Comparison of ENCODE assay signal across 8 cellular contexts in the genomic region with DNA sequence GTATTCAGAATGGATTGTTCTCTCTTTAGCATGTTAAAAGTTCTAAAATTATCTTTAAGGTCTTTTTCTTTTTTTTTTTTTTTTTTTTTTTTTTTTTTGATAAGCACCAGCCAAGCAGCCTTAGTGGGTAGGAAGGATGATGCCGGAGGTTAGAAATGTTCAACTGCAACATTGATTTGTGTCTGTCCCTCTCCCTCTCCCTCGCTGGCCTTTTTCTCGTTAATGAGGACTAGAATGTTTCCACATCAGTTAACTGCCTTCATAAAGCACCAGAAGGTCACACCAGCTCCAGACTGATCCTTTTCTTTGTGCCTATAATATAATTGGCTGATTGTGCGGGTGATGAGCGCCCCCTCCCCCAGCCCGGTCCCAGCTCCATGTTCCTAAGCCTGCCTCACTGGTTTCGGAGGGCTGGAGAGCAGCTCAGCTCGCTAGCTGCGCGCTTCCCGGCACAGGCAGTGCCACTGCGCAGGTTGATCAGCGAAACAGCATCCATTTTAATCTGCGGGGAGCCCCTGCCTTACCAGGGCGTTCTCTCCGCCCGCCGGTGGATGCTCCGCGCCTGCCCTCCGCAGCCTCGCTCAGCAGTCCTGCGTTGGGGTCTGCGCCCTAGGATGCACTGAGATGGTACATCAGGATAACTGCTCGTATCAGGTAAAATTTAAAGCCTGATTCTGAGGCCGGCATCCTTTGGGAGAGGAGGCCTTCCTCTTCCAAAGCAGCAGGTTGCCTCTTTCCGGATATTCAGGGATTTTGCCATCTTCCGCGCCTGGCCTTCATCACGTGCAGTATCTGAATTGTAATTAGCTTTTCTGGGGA. TPM values are rescaled to one million over a fixed set of nuclear protein-coding genes. Genes with fewer than 3 reads are reported as not detected.
DNase-seq lines count a peak whose midpoint lies in the region; ATAC-seq, FAIRE-seq and TF ChIP-seq lines count a peak whose summit lies in the region.

A gene (plus strand): TSS at position 301 of the 819 bp plus-strand sequence.

- 48% methylated on average over 30 of the region's 30 CpGs for WGBS in GM12878 (ENCODE audit: insufficient coverage, insufficient replicate concordance, low lambda C conversion rate, missing lambda C conversion rate)

- POLR2A ChIA-PET in GM12878 (lab: Charles Lee): interaction anchor here (0.6 to 0.7 kb wide), 3 partner anchors 20 to 927 kb away, joined by 3 to 7 read pairs (median 4); no protein-coding TSS in a partner anchor
- POLR2A ChIA-PET in PC-3 (lab: Charles Lee; ENCODE audit: unreplicated experiment): interaction anchor here (0.6 kb wide), 1 partner anchor 656 kb away, joined by 6 read pairs; no protein-coding TSS in a partner anchor

- intact Hi-C loops in GM12878 (cut with micrococcal nuclease; ENCODE audit: unreplicated experiment): no loop called here
- intact Hi-C loops in PC-3 (cut with micrococcal nuclease): no loop called here

- H3K9me3 ChIP-seq in GM12878 (replicated peaks; ENCODE audit: control insufficient read depth, insufficient read depth, low read length) (no peaks in the 10 kb centered on the region), PC-3 (ENCODE audit: low read length) (no peaks in the 10 kb centered on the region)

- no peaks in the 10 kb centered on the region for H3F3A ChIP-seq in PC-3 (ENCODE audit: low read length, unreplicated experiment)

- in situ Hi-C loops in GM12878 (cut with MboI): no loop called here

- TF ChIP-seq RAD21 in GM12878 (IDR thresholded peaks at IDR 0.05; ENCODE audit: insufficient read depth, low read depth, low read length): no peak

- H3K4me2 ChIP-seq in GM12878 (ENCODE audit: control insufficient read depth, insufficient read depth) (peak within 1 kb of the TSS; percentile 41; the same call in 1 of the 2 replicates), PC-3 (ENCODE audit: low read length) (no peak within 1 kb of the TSS)

- SMC1A ChIA-PET in GM12878 (lab: Charles Lee; ENCODE audit: uncharacterized antibody, unreplicated experiment): interaction anchor here (0.7 to 1.7 kb wide), 3 partner anchors 10 to 313 kb away, joined by 3 to 11 read pairs (median 4); no protein-coding TSS in a partner anchor

- H4K20me1 ChIP-seq in GM12878 (ENCODE audit: control insufficient read depth, insufficient read depth): no peaks in the 10 kb centered on the region
- peaks cover 16% of the 10 kb centered on the region for H4K20me1 ChIP-seq in PC-3 (ENCODE audit: low read length)

- no peaks in the 10 kb centered on the region for H3K9me2 ChIP-seq in PC-3 (replicated peaks; ENCODE audit: low read length)

- H3K9ac ChIP-seq in GM12878 (ENCODE audit: control insufficient read depth, insufficient read depth, low read length) (no peak within 1 kb of the TSS; the same call in 1 of the 2 replicates), PC-3 (ENCODE audit: low read length) (no peak within 1 kb of the TSS)

- H3K4me1 ChIP-seq in GM12878 (ENCODE audit: control insufficient read depth, insufficient read depth, low read length): no peaks in the 10 kb centered on the region
- peaks cover 16% of the 10 kb centered on the region for H3K4me1 ChIP-seq in PC-3 (ENCODE audit: insufficient read depth, low read length)

- H3K4me3 ChIP-seq in GM12864 (ENCODE audit: low read depth, low read length) (peak within 1 kb of the TSS; percentile 30), GM12878 (peak within 1 kb of the TSS; percentile 55), PC-3 (ENCODE audit: low read length) (no peak within 1 kb of the TSS)

- CTCF ChIA-PET in GM12878 (lab: Yijun Ruan, JAX): interaction anchor here (0.7 kb wide), 1 partner anchor 471 kb away, joined by 5 read pairs; no protein-coding TSS in a partner anchor
- CTCF ChIA-PET in PC-3 (lab: Charles Lee): no interaction called here

- no peak for FAIRE-seq in GM12878 (lab: Jason Lieb, UNC)

- no peak for DNase-seq in GM12864 (ENCODE audit: low read depth)
- no peak for DNase-seq in GM12878 (ENCODE audit: low read depth, low spot score)
- DNase-seq in iris pigment epithelial cell (ENCODE audit: low read depth): peak; percentile 71
- peak; percentile 28 for DNase-seq in stimulated activated CD8-positive, alpha-beta memory T cell treated with anti-CD3 and anti-CD28 coated beads, Interleukin-4, amount 100 ng/mL, for 48 hours
- DNase-seq in PC-3: no peak
- DNase-seq in GF-D8 (lab: John Stamatoyannopoulos, UW): no peak
- DNase-seq in left lobe of liver (ENCODE audit: low spot score): no peak

- H3K27ac ChIP-seq in GM12878 (ENCODE audit: control insufficient read depth, insufficient read depth): no peak within 1 kb of the TSS
- H3K27ac ChIP-seq in PC-3 (ENCODE audit: low read length): no peak within 1 kb of the TSS

- peak within 1 kb of the TSS; percentile 52 for H2AFZ ChIP-seq in GM12878 (ENCODE audit: control insufficient read depth, low read depth, low read length)
- no peak within 1 kb of the TSS for H2AFZ ChIP-seq in PC-3 (ENCODE audit: low read length)

- TF ChIP-seq POLR2A in GM12878 (IDR thresholded peaks at IDR 0.05; ENCODE audit: low read depth, low read length): no peak

- peak; percentile 45 for ATAC-seq in HG03139 (IDR thresholded peaks at IDR 0.05; ENCODE audit: unreplicated experiment)
- ATAC-seq in GM12878: peak; percentile 32
- ATAC-seq in PC-3: no peak
- ATAC-seq in left lobe of liver: no peak

- BruUV-seq in GM12878 (replicated peaks; lab: Mats Ljungman, UMichigan) (no TSS peak), PC-3 (replicated peaks; lab: Mats Ljungman, UMichigan) (no TSS peak)

- H3K27me3 ChIP-seq in GM12878 (replicated peaks in 1 of 2; ENCODE audit: control insufficient read depth in 2 of 2, insufficient read depth in 2 of 2, low read length in 1 of 2) (no peaks in the 10 kb centered on the region; a peak in 2 of 4 replicates), PC-3 (ENCODE audit: low read length) (no peaks in the 10 kb centered on the region)

- no peaks in the 10 kb centered on the region for H3K36me3 ChIP-seq in GM12878 (ENCODE audit: control insufficient read depth in 2 of 2, insufficient read depth in 2 of 2, low read length in 1 of 2)
- no peaks in the 10 kb centered on the region for H3K36me3 ChIP-seq in PC-3 (ENCODE audit: low read depth, low read length)

- H3K79me2 ChIP-seq in GM12878 (ENCODE audit: control insufficient read depth, insufficient read depth, low read length) (no peaks in the 10 kb centered on the region), PC-3 (ENCODE audit: low read length) (peaks cover 69% of the 10 kb centered on the region)

- TF ChIP-seq CTCF in GM12864 (IDR thresholded peaks at IDR 0.05; ENCODE audit: low read depth, low read length, missing control alignments): no peak
- TF ChIP-seq CTCF in GM12878 (IDR thresholded peaks at IDR 0.05 in 2 of 3, conservative IDR thresholded peaks at IDR 0.05 in 1 of 3; ENCODE audit: control insufficient read depth in 2 of 3, extremely low read depth in 1 of 3, insufficient read depth in 1 of 3, low read depth in 3 of 3, low read length in 3 of 3): no peak
- no peak for TF ChIP-seq CTCF in PC-3 (conservative IDR thresholded peaks at IDR 0.05; ENCODE audit: low read depth, low read length)

- no peak for TF ChIP-seq EP300 in GM12878 (IDR thresholded peaks at IDR 0.05; ENCODE audit: borderline replicate concordance in 1 of 2, control insufficient read depth in 1 of 2, low read depth in 2 of 2, low read length in 2 of 2)

- RAD21 ChIA-PET in GM12878 (lab: Charles Lee; ENCODE audit: unreplicated experiment): interaction anchor here (1.7 kb wide), 1 partner anchor 166 kb away, joined by 5 read pairs; no protein-coding TSS in a partner anchor

TF ChIP-seq in GM12878, 131 proteins besides CTCF, POLR2A, EP300 and RAD21:
- TF ChIP-seq HDGF (IDR thresholded peaks at IDR 0.05) (no peak), RAD51 (IDR thresholded peaks at IDR 0.05) (no peak)
TF ChIP-seq in GM12878: peak in this region for 0.

RNA-seq across cellular contexts. Expression of the gene that starts here (rescaled TPM):
- total RNA-seq in GM12878 (2013; cell fraction: nucleolus; rRNA removed): 0.17 TPM in 1 of 2 replicates, not detected in the other
- total RNA-seq in GM12878 (2014; rRNA removed) (0.98 and 1.4 TPM in 2 replicates), GM12878 (2014; rRNA removed; fragmentation: Illumina TruSeq; extraction: Trizol) (1.4 and 1.6 TPM in 2 replicates), GM12878 (2021) (0.27 and 1.5 TPM in 2 replicates), PC-3 (2014; rRNA removed) (1.0 and 2.1 TPM in 2 replicates), left lobe of liver (2.3 TPM)
- not detected for polyA plus RNA-seq in GM12878 (2011; ENCODE audit: low read depth)
- polyA plus RNA-seq in GM12878 (2011; rRNA removed) (0.10 TPM in 1 of 2 replicates, not detected in the other), GM12878 (2014; fragmentation: Illumina TruSeq; extraction: Trizol) (1.7 and 2.8 TPM in 2 replicates), GM12878 (2014; fragmentation: Nextera tagmentation; extraction: Ambion mirVana) (1 to 10 TPM; 1.2 to 2.8 TPM), GM12878 (2014; rRNA removed) (1.1 and 1.2 TPM in 2 replicates), GM12878 (2016; fragmentation: Nextera tagmentation; extraction: Ambion mirVana) (1 to 10 TPM in 1 of 2 experiments, under 1 TPM in 1; 0.84 to 2.1 TPM)
- 0.05 and 0.07 TPM in 2 replicates for polyA plus RNA-seq in GM12878 (2011; cell fraction: cytosol; rRNA removed)
- polyA plus RNA-seq in GM12878 (2011; cell fraction: nucleus; rRNA removed): 0.10 and 0.39 TPM in 2 replicates
- polyA plus RNA-seq in GM12878 (2012): 0.25 TPM in 1 of 2 replicates, not detected in the other
- polyA minus RNA-seq in GM12878 (2011; rRNA and poly(A)+ RNA removed): 0.05 and 0.07 TPM in 2 replicates
- not detected in 2 replicates for polyA minus RNA-seq in GM12878 (2011; cell fraction: cytosol; rRNA and poly(A)+ RNA removed)
- 0.36 TPM in 1 of 2 replicates, not detected in the other for polyA minus RNA-seq in GM12878 (2011; cell fraction: nucleus; rRNA and poly(A)+ RNA removed)

Comparison
In these comparisons a context has a peak if more than half of its experiments do, and no peak if none do; other contexts are left out.
1. DNase-seq: peak in iris pigment epithelial cell (single experiment) and stimulated activated CD8-positive, alpha-beta memory T cell treated with anti-CD3 and anti-CD28 coated beads, Interleukin-4, amount 100 ng/mL, for 48 hours (single experiment); none in GM12864 (single experiment), GM12878 (single experiment), PC-3 (single experiment), GF-D8 (single experiment) and left lobe of liver (single experiment).
2. ATAC-seq: peak in HG03139 (single experiment) and GM12878 (single experiment); none in PC-3 (single experiment) and left lobe of liver (single experiment).